ENCODE assay signal across 32 cellular contexts in genomic region chr11:67634366-67635230, GRCh38. TPM values are rescaled to one million over a fixed set of nuclear protein-coding genes. Genes with fewer than 3 reads are reported as not detected.
DNase-seq lines count a peak whose midpoint lies in the region; ATAC-seq, FAIRE-seq and TF ChIP-seq lines count a peak whose summit lies in the region.
"Had no signal": no experiment of that assay in that cellular context is flagged by ENCODE, and none has a peak within 500 bp of the region (broad histone marks: within the 10 kb centered on the region; RNA-seq: fewer than 3 reads in every experiment).

No MANE protein-coding gene starts in this region.

- intact Hi-C loops in left colon (cut with DNase I, micrococcal nuclease), result no loop called here

- DNase-seq in H7, result peak; percentile 52
- DNase-seq in SHP77 treated with DMSO at 0.1 percent for 48 hours (lab: John Stamatoyannopoulos, UW), result peak; percentile 51
- peak; percentile 63 to 87 for DNase-seq in left colon
- DNase-seq in GM12892 (ENCODE audit: insufficient read length), result no peak
- no peak for DNase-seq in activated CD8-positive, alpha-beta memory T cell treated with anti-CD3 and anti-CD28 coated beads, Interleukin-2, amount 10 ng/mL, durations not matched to agents 7 days and 5 days
- no peak for DNase-seq in activated T-cell treated with anti-CD3 and anti-CD28 coated beads, Interleukin-2, amount 50 U/mL, for 4 hours
- no peak for DNase-seq in DMS153 treated with DMSO at 0.1 percent for 48 hours (lab: John Stamatoyannopoulos, UW; ENCODE audit: unreplicated experiment)
- DNase-seq: activated CD4-positive, CD25-positive, alpha-beta regulatory T cell treated with anti-CD3 and anti-CD28 coated beads, Interleukin-2, amount 50 U/mL, for 72 hours; activated CD8-positive, alpha-beta T cell treated with anti-CD3 and anti-CD28 coated beads, Interleukin-2, amount 10 ng/mL, durations not matched to agents 7 days and 5 days; activated T-cell treated with anti-CD3 and anti-CD28 coated beads, Interleukin-2, amount 50 U/mL, for 24 hours; CD4-positive, CD25-positive, alpha-beta regulatory T cell; effector CD8-positive, alpha-beta T cell; gastrocnemius medialis; HCEC 1CT; NCI-H1436 treated with DMSO at 0.1 percent for 48 hours; NCI-H345; NK-92 treated with Interleukin-12 subunit alpha and Interleukin-12 subunit beta, amount 100 ng/mL, for 24 hours; psoas muscle; stimulated activated CD4-positive, alpha-beta T cell treated with anti-CD3 and anti-CD28 coated beads, Interleukin-2, amount 100 ng/mL, for 48 hours; T1000 had no signal

- TF ChIP-seq CTCF in C4-2B (conservative IDR thresholded peaks at IDR 0.05), result no peak

- no peak overlapping the region for H3K27ac Mint-ChIP-seq in activated CD8-positive, alpha-beta memory T cell treated with anti-CD3 and anti-CD28 coated beads, Interleukin-2, amount 10 ng/mL, durations not matched to agents 7 days and 5 days
- H3K27ac Mint-ChIP-seq: activated CD8-positive, alpha-beta T cell treated with anti-CD3 and anti-CD28 coated beads, Interleukin-2, amount 10 ng/mL, durations not matched to agents 7 days and 5 days; activated naive CD4-positive, alpha-beta T cell treated with anti-CD3 and anti-CD28 coated beads, Interleukin-2, amount 50 U/mL, for 24 hours; activated T-cell treated with anti-CD3 and anti-CD28 coated beads, Interleukin-2, amount 50 U/mL, for 24 hours; CD4-positive, CD25-positive, alpha-beta regulatory T cell; stimulated activated naive CD8-positive, alpha-beta T cell treated with anti-CD3 and anti-CD28 coated beads, Interleukin-15, Interleukin-2, amounts not matched to agents 100 ng/mL and 50 ng/mL, for 24 hours had no signal

- no peak for TF ChIP-seq POLR2A in GM12892 (IDR thresholded peaks at IDR 0.05; ENCODE audit: low read depth, low read length)

- peaks cover 3% of the 10 kb centered on the region for H3K27me3 ChIP-seq in H7 (ENCODE audit: control insufficient read depth, insufficient read depth, low read length)

- no peaks in the 10 kb centered on the region for H3K36me3 ChIP-seq in H7 (replicated peaks; ENCODE audit: control insufficient read depth, insufficient read depth, low read length)
- H3K36me3 ChIP-seq: gastrocnemius medialis, tibial nerve had no signal

- H3K4me1 Mint-ChIP-seq in activated CD8-positive, alpha-beta memory T cell treated with anti-CD3 and anti-CD28 coated beads, Interleukin-2, amount 10 ng/mL, durations not matched to agents 7 days and 5 days, result peaks cover 16% of the 10 kb centered on the region
- peaks cover 6% of the 10 kb centered on the region for H3K4me1 Mint-ChIP-seq in activated T-cell treated with anti-CD3 and anti-CD28 coated beads, Interleukin-2, amount 50 U/mL, for 4 hours (ENCODE audit: low read depth)

- no peaks in the 10 kb centered on the region for H3K9me3 Mint-ChIP-seq in activated CD8-positive, alpha-beta memory T cell treated with anti-CD3 and anti-CD28 coated beads, Interleukin-2, amount 10 ng/mL, durations not matched to agents 7 days and 5 days (ENCODE audit: low read depth)
- H3K9me3 Mint-ChIP-seq in activated T-cell treated with anti-CD3 and anti-CD28 coated beads, Interleukin-2, amount 50 U/mL, for 4 hours, result no peaks in the 10 kb centered on the region
- H3K9me3 Mint-ChIP-seq: activated naive CD4-positive, alpha-beta T cell treated with anti-CD3 and anti-CD28 coated beads, Interleukin-2, amount 50 U/mL, for 24 hours; activated T-cell treated with anti-CD3 and anti-CD28 coated beads, Interleukin-2, amount 50 U/mL, for 24 hours; CD4-positive, CD25-positive, alpha-beta regulatory T cell; central memory CD8-positive, alpha-beta T cell; stimulated activated naive CD8-positive, alpha-beta T cell treated with anti-CD3 and anti-CD28 coated beads, Interleukin-15, Interleukin-2, amounts not matched to agents 100 ng/mL and 50 ng/mL, for 24 hours had no signal

- CTCF ChIA-PET in activated CD8-positive, alpha-beta memory T cell treated with anti-CD3 and anti-CD28 coated beads, Interleukin-2, amount 10 ng/mL, durations not matched to agents 7 days and 5 days (lab: Charles Lee), result interaction anchor here (1.7 to 8.4 kb wide), 3 partner anchors 12 to 17 kb away, joined by 5 to 157 read pairs (median 18); partner anchors contain the start of gene ACY3

- peak overlapping the region; percentile 93 for H3K27ac ChIP-seq in C4-2B
- H3K27ac ChIP-seq: gastrocnemius medialis, psoas muscle had no signal

- H3K4me3 ChIP-seq in H7 (ENCODE audit: insufficient read depth, low read depth, low read length), result no peak overlapping the region
- H3K4me3 ChIP-seq: gastrocnemius medialis, psoas muscle, smooth muscle cell, tibial nerve had no signal

- H3K4me3 Mint-ChIP-seq in activated CD8-positive, alpha-beta memory T cell treated with anti-CD3 and anti-CD28 coated beads, Interleukin-2, amount 10 ng/mL, durations not matched to agents 7 days and 5 days, result no peak overlapping the region
- H3K4me3 Mint-ChIP-seq in activated T-cell treated with anti-CD3 and anti-CD28 coated beads, Interleukin-2, amount 50 U/mL, for 4 hours, result no peak overlapping the region
- H3K4me3 Mint-ChIP-seq: activated CD8-positive, alpha-beta T cell treated with anti-CD3 and anti-CD28 coated beads, Interleukin-2, amount 10 ng/mL, durations not matched to agents 7 days and 5 days; activated naive CD4-positive, alpha-beta T cell treated with anti-CD3 and anti-CD28 coated beads, Interleukin-2, amount 50 U/mL, for 24 hours; activated T-cell treated with anti-CD3 and anti-CD28 coated beads, Interleukin-2, amount 50 U/mL, for 24 hours; central memory CD8-positive, alpha-beta T cell; stimulated activated naive CD8-positive, alpha-beta T cell treated with anti-CD3 and anti-CD28 coated beads, Interleukin-15, Interleukin-2, amounts not matched to agents 100 ng/mL and 50 ng/mL, for 24 hours had no signal

- H3K36me3 Mint-ChIP-seq in activated CD8-positive, alpha-beta memory T cell treated with anti-CD3 and anti-CD28 coated beads, Interleukin-2, amount 10 ng/mL, durations not matched to agents 7 days and 5 days, result no peaks in the 10 kb centered on the region
- no peaks in the 10 kb centered on the region for H3K36me3 Mint-ChIP-seq in activated T-cell treated with anti-CD3 and anti-CD28 coated beads, Interleukin-2, amount 50 U/mL, for 4 hours (ENCODE audit: insufficient read depth)
- H3K36me3 Mint-ChIP-seq: activated naive CD4-positive, alpha-beta T cell treated with anti-CD3 and anti-CD28 coated beads, Interleukin-2, amount 50 U/mL, for 24 hours; CD4-positive, CD25-positive, alpha-beta regulatory T cell had no signal

- FAIRE-seq in GM12892 (lab: Jason Lieb, UNC), result no peak
- FAIRE-seq: astrocyte had no signal

- peak; percentile 12 for ATAC-seq in left colon
- ATAC-seq in activated CD8-positive, alpha-beta memory T cell treated with anti-CD3 and anti-CD28 coated beads, Interleukin-2, amount 10 ng/mL, durations not matched to agents 7 days and 5 days, result no peak
- ATAC-seq in activated T-cell treated with anti-CD3 and anti-CD28 coated beads, Interleukin-2, amount 50 U/mL, for 4 hours, result no peak
- ATAC-seq: activated CD8-positive, alpha-beta T cell treated with anti-CD3 and anti-CD28 coated beads, Interleukin-2, amount 10 ng/mL, durations not matched to agents 7 days and 5 days; esophagus mucosa; gastrocnemius medialis; left lobe of liver; psoas muscle had no signal

- peaks cover 4% of the 10 kb centered on the region for H3K27me3 Mint-ChIP-seq in activated CD8-positive, alpha-beta memory T cell treated with anti-CD3 and anti-CD28 coated beads, Interleukin-2, amount 10 ng/mL, durations not matched to agents 7 days and 5 days
- H3K27me3 Mint-ChIP-seq in activated T-cell treated with anti-CD3 and anti-CD28 coated beads, Interleukin-2, amount 50 U/mL, for 4 hours (ENCODE audit: low read depth), result no peaks in the 10 kb centered on the region
- H3K27me3 Mint-ChIP-seq: activated naive CD4-positive, alpha-beta T cell treated with anti-CD3 and anti-CD28 coated beads, Interleukin-2, amount 50 U/mL, for 24 hours; activated T-cell treated with anti-CD3 and anti-CD28 coated beads, Interleukin-2, amount 50 U/mL, for 24 hours; central memory CD8-positive, alpha-beta T cell; stimulated activated naive CD8-positive, alpha-beta T cell treated with anti-CD3 and anti-CD28 coated beads, Interleukin-15, Interleukin-2, amounts not matched to agents 100 ng/mL and 50 ng/mL, for 24 hours had no signal

RNA-seq across cellular contexts. Expression of gene NUDT8, which starts 4.9 kb away (rescaled TPM):
- 8.1 and 8.7 TPM in 2 replicates for total RNA-seq in H7 (2014; rRNA removed; shearing (Covaris generic))
- 10 to 100 TPM; 28.8 to 49.8 TPM for total RNA-seq in left colon
- 11.1 TPM for polyA plus RNA-seq in GM12892 (2012; ENCODE audit: missing spikeins)
- 10 to 100 TPM; 15.3 to 16.7 TPM for total RNA-seq in activated CD8-positive, alpha-beta memory T cell treated with anti-CD3 and anti-CD28 coated beads, Interleukin-2, amount 10 ng/mL, durations not matched to agents 7 days and 5 days
- total RNA-seq in activated T-cell treated with anti-CD3 and anti-CD28 coated beads, Interleukin-2, amount 50 U/mL, for 4 hours, result 10 to 100 TPM; 10.2 to 14.4 (median 12.6) TPM
- polyA plus RNA-seq: neural cell had no signal

RNA-seq across cellular contexts. Expression of gene TBX10, which starts 5.0 kb away (rescaled TPM):
- 0.07 TPM in 1 of 2 replicates, not detected in the other for total RNA-seq in H7 (2014; rRNA removed; shearing (Covaris generic))
- total RNA-seq in left colon, result 10 to 100 TPM; 12.9 to 27.1 TPM
- polyA plus RNA-seq in GM12892 (2012; ENCODE audit: missing spikeins), result 0.21 TPM
- not detected for total RNA-seq in activated CD8-positive, alpha-beta memory T cell treated with anti-CD3 and anti-CD28 coated beads, Interleukin-2, amount 10 ng/mL, durations not matched to agents 7 days and 5 days
- not detected for total RNA-seq in activated T-cell treated with anti-CD3 and anti-CD28 coated beads, Interleukin-2, amount 50 U/mL, for 4 hours
- total RNA-seq: activated CD8-positive, alpha-beta T cell treated with anti-CD3 and anti-CD28 coated beads, Interleukin-2, amount 10 ng/mL, durations not matched to agents 7 days and 5 days; astrocyte; CD4-positive, CD25-positive, alpha-beta regulatory T cell; esophagus mucosa; gastrocnemius medialis; M059J; psoas muscle; smooth muscle cell; tibial nerve had no signal
- polyA plus RNA-seq: AG04450; CD4-positive, CD25-positive, alpha-beta regulatory T cell; neural cell; smooth muscle cell had no signal

RNA-seq across cellular contexts. Expression of gene ACY3, which starts 15.9 kb away (rescaled TPM):
- total RNA-seq in H7 (2014; rRNA removed; shearing (Covaris generic)), result not detected in 2 replicates
- 10 to 100 TPM; 13.1 to 17.7 TPM for total RNA-seq in left colon
- 5.7 TPM for polyA plus RNA-seq in GM12892 (2012; ENCODE audit: missing spikeins)
- under 1 TPM; 0.53 to 0.75 TPM for total RNA-seq in activated CD8-positive, alpha-beta memory T cell treated with anti-CD3 and anti-CD28 coated beads, Interleukin-2, amount 10 ng/mL, durations not matched to agents 7 days and 5 days
- total RNA-seq in activated T-cell treated with anti-CD3 and anti-CD28 coated beads, Interleukin-2, amount 50 U/mL, for 4 hours, result under 1 TPM in 1 of 3 donors, not detected in 2; 0.37 TPM
- total RNA-seq: astrocyte, gastrocnemius medialis, psoas muscle, smooth muscle cell had no signal
- polyA plus RNA-seq: AG04450, neural cell, smooth muscle cell had no signal

RNA-seq across cellular contexts. Expression of gene NDUFV1, which starts 27.9 kb away (rescaled TPM):
- 302 and 350 TPM in 2 replicates for total RNA-seq in H7 (2014; rRNA removed; shearing (Covaris generic))
- 100 to 1,000 TPM; 292 to 377 TPM for total RNA-seq in left colon
- 150 TPM for polyA plus RNA-seq in GM12892 (2012; ENCODE audit: missing spikeins)
- total RNA-seq in activated CD8-positive, alpha-beta memory T cell treated with anti-CD3 and anti-CD28 coated beads, Interleukin-2, amount 10 ng/mL, durations not matched to agents 7 days and 5 days, result 100 to 1,000 TPM; 239 to 252 TPM
- 100 to 1,000 TPM; 338 to 353 (median 350) TPM for total RNA-seq in activated T-cell treated with anti-CD3 and anti-CD28 coated beads, Interleukin-2, amount 50 U/mL, for 4 hours

RNA-seq across cellular contexts. Expression of gene ALDH3B2, which starts 39.8 kb away (rescaled TPM):
- total RNA-seq in H7 (2014; rRNA removed; shearing (Covaris generic)), result not detected in 2 replicates
- total RNA-seq in left colon, result under 1 TPM in 1 of 2 donors, not detected in 1; 0.73 TPM
- polyA plus RNA-seq in GM12892 (2012; ENCODE audit: missing spikeins), result not detected
- total RNA-seq in activated CD8-positive, alpha-beta memory T cell treated with anti-CD3 and anti-CD28 coated beads, Interleukin-2, amount 10 ng/mL, durations not matched to agents 7 days and 5 days, result not detected
- total RNA-seq in activated T-cell treated with anti-CD3 and anti-CD28 coated beads, Interleukin-2, amount 50 U/mL, for 4 hours, result not detected
- total RNA-seq: activated CD8-positive, alpha-beta T cell treated with anti-CD3 and anti-CD28 coated beads, Interleukin-2, amount 10 ng/mL, durations not matched to agents 7 days and 5 days; astrocyte; CD4-positive, CD25-positive, alpha-beta regulatory T cell; gastrocnemius medialis; left lobe of liver; M059J; psoas muscle; tibial nerve had no signal
- polyA plus RNA-seq: AG04450; CD4-positive, CD25-positive, alpha-beta regulatory T cell; neural cell; psoas muscle had no signal

Comparison
In these comparisons a context has a peak if more than half of its experiments do, and no peak if none do; other contexts are left out.
1. DNase-seq: peak in H7 (single experiment), SHP77 treated with DMSO at 0.1 percent for 48 hours (single experiment) and left colon (2 of 2); none in GM12892 (single experiment), activated CD8-positive, alpha-beta memory T cell treated with anti-CD3 and anti-CD28 coated beads, Interleukin-2, amount 10 ng/mL, durations not matched to agents 7 days and 5 days (single experiment), activated T-cell treated with anti-CD3 and anti-CD28 coated beads, Interleukin-2, amount 50 U/mL, for 4 hours (single experiment) and DMS153 treated with DMSO at 0.1 percent for 48 hours (single experiment).
2. RNA of gene TBX10, which starts 5.0 kb away (total RNA-seq): 12.9 to 27.1 TPM in left colon; 0.07 TPM in H7, not detected in activated CD8-positive, alpha-beta memory T cell treated with anti-CD3 and anti-CD28 coated beads, Interleukin-2, amount 10 ng/mL, durations not matched to agents 7 days and 5 days and not detected in activated T-cell treated with anti-CD3 and anti-CD28 coated beads, Interleukin-2, amount 50 U/mL, for 4 hours; every median in the first group is over 10 times any median in the second.
3. RNA of gene ACY3, which starts 15.9 kb away (total RNA-seq): 13.1 to 17.7 TPM in left colon; 0.53 to 0.75 TPM in activated CD8-positive, alpha-beta memory T cell treated with anti-CD3 and anti-CD28 coated beads, Interleukin-2, amount 10 ng/mL, durations not matched to agents 7 days and 5 days, 0.37 TPM in activated T-cell treated with anti-CD3 and anti-CD28 coated beads, Interleukin-2, amount 50 U/mL, for 4 hours and not detected in H7; every median in the first group is over 4 times any median in the second.